In genomic region chr6:37556884-37557644, GRCh38 we compare ENCODE assay signal across 15 cellular contexts. TPM values are rescaled to one million over a fixed set of nuclear protein-coding genes. Genes with fewer than 3 reads are reported as not detected.
A peak's percentile ranks its signal among the peaks of the same experiment; 100 is the strongest.
DNase-seq lines count a peak whose midpoint lies in the region; ATAC-seq, FAIRE-seq and TF ChIP-seq lines count a peak whose summit lies in the region.
"Had no signal": no experiment of that assay in that cellular context is flagged by ENCODE, and none has a peak within 500 bp of the region (broad histone marks: within the 10 kb centered on the region; RNA-seq: fewer than 3 reads in every experiment).

No MANE protein-coding gene starts in this region.

- peak overlapping the region; percentile 13 for H3K4me3 Mint-ChIP-seq in neural crest cell
- H3K4me3 Mint-ChIP-seq: H9; natural killer cell treated with Interleukin-12 subunit alpha and Interleukin-12 subunit beta and Interleukin-15 and Interleukin-18, amount 100 ng/mL, for 72 hours had no signal

- TF ChIP-seq POLR2A in GM12892 (IDR thresholded peaks at IDR 0.05; ENCODE audit: low read depth, low read length) (peak; percentile 57), thyroid gland (IDR thresholded peaks at IDR 0.05) (no peak)

- TF ChIP-seq CTCF in neural crest cell (conservative IDR thresholded peaks at IDR 0.05): no peak
- TF ChIP-seq CTCF in thyroid gland (IDR thresholded peaks at IDR 0.05): no peak
- TF ChIP-seq CTCF in mammary epithelial cell (conservative IDR thresholded peaks at IDR 0.05 in 1 of 2, IDR thresholded peaks at IDR 0.05 in 1 of 2; ENCODE audit: extremely low read depth in 1 of 2, insufficient read depth in 1 of 2, low read depth in 1 of 2, low read length in 2 of 2): no peak

- BruUV-seq in mammary epithelial cell (replicated peaks; lab: Mats Ljungman, UMichigan): no TSS peak

- H3K27me3 Mint-ChIP-seq in neural crest cell (ENCODE audit: low read depth): peaks cover 11% of the 10 kb centered on the region

- H3K27ac ChIP-seq in thyroid gland (no peak overlapping the region), mammary epithelial cell (ENCODE audit: insufficient read depth, low read depth, low read length) (no peak overlapping the region)
- H3K27ac ChIP-seq: C4-2B had no signal

- H4K20me1 ChIP-seq in mammary epithelial cell (ENCODE audit: insufficient read depth, low read length): no peaks in the 10 kb centered on the region

- H3K27ac Mint-ChIP-seq in neural crest cell (ENCODE audit: unreplicated experiment): peak overlapping the region; percentile 20
- H3K27ac Mint-ChIP-seq: H9; natural killer cell treated with Interleukin-12 subunit alpha and Interleukin-12 subunit beta and Interleukin-15 and Interleukin-18, amount 100 ng/mL, for 72 hours had no signal

- H3K9me3 ChIP-seq in thyroid gland: no peaks in the 10 kb centered on the region
- H3K9me3 ChIP-seq in mammary epithelial cell (replicated peaks; ENCODE audit: insufficient read depth, low read length): no peaks in the 10 kb centered on the region

- WGBS in thyroid gland, 2 donors: 76 to 79% methylated on average over 9 to 15 of the region's 15 CpGs
- WGBS in mammary epithelial cell (ENCODE audit: low coverage, missing lambda C conversion rate): 94% methylated on average over 13 of the region's 15 CpGs

- no peak overlapping the region for H2AFZ ChIP-seq in mammary epithelial cell (ENCODE audit: low read depth, low read length)

- no peaks in the 10 kb centered on the region for H3K27me3 ChIP-seq in thyroid gland
- H3K27me3 ChIP-seq in mammary epithelial cell (ENCODE audit: insufficient read depth, low read length): no peaks in the 10 kb centered on the region

- ATAC-seq in GM21825 (IDR thresholded peaks at IDR 0.05; ENCODE audit: unreplicated experiment) (peak; percentile 31), GM18858 (IDR thresholded peaks at IDR 0.05; ENCODE audit: unreplicated experiment) (no peak), GM18907 (IDR thresholded peaks at IDR 0.05; ENCODE audit: unreplicated experiment) (no peak)
- ATAC-seq: left ventricle myocardium superior; natural killer cell treated with Interleukin-12 subunit alpha and Interleukin-12 subunit beta and Interleukin-15 and Interleukin-18, amount 100 ng/mL, for 72 hours had no signal

- no peaks in the 10 kb centered on the region for H3K36me3 Mint-ChIP-seq in neural crest cell (ENCODE audit: low read depth)
- H3K36me3 Mint-ChIP-seq: natural killer cell treated with Interleukin-12 subunit alpha and Interleukin-12 subunit beta and Interleukin-15 and Interleukin-18, amount 100 ng/mL, for 72 hours had no signal

- peak; percentile 97 for FAIRE-seq in GM12892 (lab: Jason Lieb, UNC)
- FAIRE-seq in RCC 7860 (lab: Jason Lieb, UNC): no peak

- H3K4me3 ChIP-seq in thyroid gland (replicated peaks in 1 of 3): no peak overlapping the region
- H3K4me3 ChIP-seq in mammary epithelial cell (replicated peaks in 1 of 3; ENCODE audit: insufficient read depth in 1 of 3, low read depth in 2 of 3, low read length in 3 of 3): no peak overlapping the region

- no peaks in the 10 kb centered on the region for H3K79me2 ChIP-seq in mammary epithelial cell (ENCODE audit: insufficient read depth, low read length)

- in situ Hi-C loops in mammary epithelial cell (cut with MboI; ENCODE audit: low sequenced_read_pairs in 2 of 2): no loop called here

- H3K36me3 ChIP-seq in thyroid gland: no peaks in the 10 kb centered on the region
- no peaks in the 10 kb centered on the region for H3K36me3 ChIP-seq in mammary epithelial cell (ENCODE audit: insufficient read depth, low read length)

- peaks cover 68% of the 10 kb centered on the region for H3K4me1 Mint-ChIP-seq in neural crest cell

- H3K4me2 ChIP-seq in mammary epithelial cell (ENCODE audit: insufficient read depth, low read depth, low read length): no peak overlapping the region

- intact Hi-C loops in thyroid gland (cut with DNase I): no loop called here
- intact Hi-C loops in mammary epithelial cell (cut with micrococcal nuclease): no loop called here

- peaks cover 4% of the 10 kb centered on the region for H3K9me3 Mint-ChIP-seq in neural crest cell
- H3K9me3 Mint-ChIP-seq: natural killer cell treated with Interleukin-12 subunit alpha and Interleukin-12 subunit beta and Interleukin-15 and Interleukin-18, amount 100 ng/mL, for 72 hours had no signal

- CTCF ChIA-PET in mammary epithelial cell (lab: Charles Lee; ENCODE audit: low non-redundant PET): no interaction called here

- H3K9ac ChIP-seq in mammary epithelial cell (ENCODE audit: insufficient read depth, low read length): no peak overlapping the region

- dilution Hi-C loops in mammary epithelial cell (cut with HindIII; ENCODE audit: low sequenced_read_pairs): no loop called here

- H3K4me1 ChIP-seq in thyroid gland (no peaks in the 10 kb centered on the region), mammary epithelial cell (ENCODE audit: insufficient read depth, low read length) (peaks cover 29% of the 10 kb centered on the region)

- no peak for DNase-seq in GM12892 (ENCODE audit: insufficient read length)
- DNase-seq in RCC 7860 (ENCODE audit: low spot score): peak; percentile 49
- no peak for DNase-seq in neural crest cell (ENCODE audit: low read depth, low spot score)
- DNase-seq in thyroid gland: no peak
- no peak for DNase-seq in mammary epithelial cell
- DNase-seq: activated CD4-positive, CD25-positive, alpha-beta regulatory T cell; H9; left ventricle myocardium superior; NCI-H1694; NK-92 treated with Interleukin-12 subunit alpha and Interleukin-12 subunit beta, amount 100 ng/mL, for 24 hours had no signal

RNA-seq across cellular contexts. Expression of gene CCDC167, which starts 57.4 kb away (rescaled TPM):
- polyA plus RNA-seq in GM12892 (2012; ENCODE audit: missing spikeins): 128 TPM
- total RNA-seq in neural crest cell (73.1 and 73.2 TPM in 2 replicates), thyroid gland (10 to 100 TPM in 3 of 4 donors, not detected in 1; 24.7 to 40.3 (median 26.6) TPM), mammary epithelial cell (10 to 100 TPM; 13.2 to 13.3 TPM)
- polyA plus RNA-seq in mammary epithelial cell: 44.3 TPM
- polyA minus RNA-seq in mammary epithelial cell: 14.6 TPM
